Comparison of ENCODE assay signal across 12 cellular contexts in the genomic region with DNA sequence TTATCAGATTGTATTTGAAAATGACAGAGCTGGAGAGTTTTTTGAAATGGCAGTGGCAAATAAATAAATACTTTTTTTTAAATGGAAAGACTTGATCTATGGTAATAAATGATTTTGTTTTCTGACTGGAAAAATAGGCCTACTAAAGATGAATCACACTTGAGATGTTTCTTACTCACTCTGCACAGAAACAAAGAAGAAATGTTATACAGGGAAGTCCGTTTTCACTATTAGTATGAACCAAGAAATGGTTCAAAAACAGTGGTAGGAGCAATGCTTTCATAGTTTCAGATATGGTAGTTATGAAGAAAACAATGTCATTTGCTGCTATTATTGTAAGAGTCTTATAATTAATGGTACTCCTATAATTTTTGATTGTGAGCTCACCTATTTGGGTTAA. TPM values are rescaled to one million over a fixed set of nuclear protein-coding genes. Genes with fewer than 3 reads are reported as not detected.
DNase-seq lines count a peak whose midpoint lies in the region; ATAC-seq and TF ChIP-seq lines count a peak whose summit lies in the region.
"Had no signal": no experiment of that assay in that cellular context is flagged by ENCODE, and none has a peak within 500 bp of the region (broad histone marks: within the 10 kb centered on the region; RNA-seq: fewer than 3 reads in every experiment).

No MANE protein-coding gene starts in this region.

- H3K9me3 ChIP-seq in IMR-90 (ENCODE audit: control insufficient read depth, insufficient read depth, low read length) (no peaks in the 10 kb centered on the region), hepatocyte (ENCODE audit: low read depth) (no peaks in the 10 kb centered on the region), transverse colon (no peaks in the 10 kb centered on the region)
- H3K9me3 ChIP-seq: mucosa of descending colon, suprapubic skin had no signal

- H2AFZ ChIP-seq in IMR-90 (replicated peaks; ENCODE audit: low read length, poor library complexity) (no peak overlapping the region), hepatocyte (no peak overlapping the region)

- H3K9ac ChIP-seq in IMR-90 (ENCODE audit: low read depth, low read length), result no peak overlapping the region

- H3K4me2 ChIP-seq in IMR-90 (ENCODE audit: low read depth, low read length) (no peak overlapping the region), hepatocyte (no peak overlapping the region)

- H3K14ac ChIP-seq in IMR-90 (replicated peaks; ENCODE audit: low read depth, low read length), result no peak overlapping the region

- no peak overlapping the region for H2AK5ac ChIP-seq in IMR-90 (ENCODE audit: low read depth, low read length)

- no peak overlapping the region for H3K56ac ChIP-seq in IMR-90 (ENCODE audit: extremely low read depth, insufficient read depth, low read length)

- H3K4me1 ChIP-seq in IMR-90 (ENCODE audit: control insufficient read depth, insufficient read depth, low read length) (no peaks in the 10 kb centered on the region), hepatocyte (ENCODE audit: insufficient read depth) (no peaks in the 10 kb centered on the region), transverse colon (no peaks in the 10 kb centered on the region)
- H3K4me1 ChIP-seq: suprapubic skin had no signal

- no peak for TF ChIP-seq EP300 in transverse colon (IDR thresholded peaks at IDR 0.05; ENCODE audit: low read depth)

- no peak overlapping the region for H3K18ac ChIP-seq in IMR-90 (ENCODE audit: low read depth, low read length)

- no peak overlapping the region for H2BK5ac ChIP-seq in IMR-90 (ENCODE audit: low read depth, low read length, poor library complexity, severe bottlenecking)

- no peaks in the 10 kb centered on the region for H3K79me2 ChIP-seq in hepatocyte

- ATAC-seq in GM18511 (IDR thresholded peaks at IDR 0.05; ENCODE audit: unreplicated experiment) (peak; percentile 68), GM21390 (IDR thresholded peaks at IDR 0.05; ENCODE audit: unreplicated experiment) (peak; percentile 64), IMR-90 (ENCODE audit: low read depth) (no peak; the same call in 1 of the 2 replicates), GM21423 (IDR thresholded peaks at IDR 0.05; ENCODE audit: unreplicated experiment) (no peak)
- ATAC-seq: mucosa of descending colon had no signal

- no peak overlapping the region for H2BK15ac ChIP-seq in IMR-90 (ENCODE audit: low read depth, low read length)

- dilution Hi-C loops in IMR-90 (cut with HindIII; ENCODE audit: low sequenced_read_pairs, unreplicated experiment), result no loop called here

- H4K91ac ChIP-seq in IMR-90 (ENCODE audit: insufficient read depth, low read depth, low read length), result no peak overlapping the region

- H4K20me1 ChIP-seq in IMR-90 (ENCODE audit: insufficient read depth, low read length) (no peaks in the 10 kb centered on the region), hepatocyte (ENCODE audit: insufficient read depth, poor library complexity, severe bottlenecking) (no peaks in the 10 kb centered on the region)

- no peaks in the 10 kb centered on the region for H3K9me2 ChIP-seq in hepatocyte (replicated peaks; ENCODE audit: insufficient read depth)

- intact Hi-C loops in IMR-90 (cut with micrococcal nuclease) (no loop called here), transverse colon (cut with DNase I; ENCODE audit: low total_unique reads) (no loop called here)

- POLR2A ChIA-PET in IMR-90 (lab: Charles Lee; ENCODE audit: unreplicated experiment), result interaction anchor here (0.5 kb wide), 1 partner anchor 122 kb away, joined by 3 read pairs; no protein-coding TSS in a partner anchor

- no peak overlapping the region for H2AK9ac ChIP-seq in IMR-90 (replicated peaks; ENCODE audit: low read depth, low read length, poor library complexity)

- H3K9me1 ChIP-seq in IMR-90 (ENCODE audit: insufficient read depth, low read length), result 0 out of 2 replicates have a peak, but pooled peaks cover 5% of the 10 kb centered on the region

- H4K8ac ChIP-seq in IMR-90 (ENCODE audit: low read depth in 2 of 2, low read length in 2 of 2), result no peak overlapping the region

- H3K4me3 ChIP-seq in IMR-90 (ENCODE audit: insufficient read depth, low read depth, low read length) (no peak overlapping the region), epithelial cell of esophagus (ENCODE audit: low read length) (no peak overlapping the region), brain microvascular endothelial cell (ENCODE audit: low read depth, low read length) (no peak overlapping the region), hepatocyte (no peak overlapping the region), transverse colon (no peak overlapping the region)
- H3K4me3 ChIP-seq: mucosa of descending colon, suprapubic skin had no signal

- no peaks in the 10 kb centered on the region for H3K27me3 ChIP-seq in IMR-90 (ENCODE audit: control insufficient read depth, insufficient read depth, low read length)
- H3K27me3 ChIP-seq in brain microvascular endothelial cell (replicated peaks), result no peaks in the 10 kb centered on the region
- H3K27me3 ChIP-seq in hepatocyte, result no peaks in the 10 kb centered on the region
- H3K27me3 ChIP-seq in transverse colon, result no peaks in the 10 kb centered on the region
- H3K27me3 ChIP-seq: suprapubic skin had no signal

- in situ Hi-C loops in IMR-90 (cut with MboI; ENCODE audit: low sequenced_read_pairs), result no loop called here
- in situ Hi-C loops in brain microvascular endothelial cell (cut with HindIII; ENCODE audit: low pct_ligation_motif_present, low sequenced_read_pairs), result no loop called here
- in situ Hi-C loops in transverse colon (cut with MboI; ENCODE audit: low pct_ligation_motif_present in 1 of 4, low pct_unique_long_range_greater_than_20kb in 1 of 4, low sequenced_read_pairs in 3 of 4), result no loop called here

- no peak overlapping the region for H3K4ac ChIP-seq in IMR-90 (ENCODE audit: low read depth, low read length)

- BruUV-seq in IMR-90 (replicated peaks; lab: Mats Ljungman, UMichigan), result no TSS peak

- DNase-seq in IMR-90 (peak; percentile 35), epithelial cell of esophagus (ENCODE audit: low read depth) (peak; percentile 32), brain microvascular endothelial cell (no peak), hepatocyte (ENCODE audit: low spot score) (no peak), transverse colon (no peak)
- DNase-seq: mucosa of descending colon, NCI-H187 treated with DMSO at 0.1 percent for 48 hours had no signal

- no peak overlapping the region for H2BK120ac ChIP-seq in IMR-90 (ENCODE audit: low read depth, low read length)

- no CpG with 5 or more reads among the region's 1 CpG for WGBS in IMR-90 (ENCODE audit: extremely low coverage in 2 of 2, insufficient read length in 1 of 2), 2 experiments
- WGBS in hepatocyte (ENCODE audit: low lambda C conversion rate, missing lambda C conversion rate), result 96% methylated on average over 1 of the region's 1 CpG
- WGBS in transverse colon (ENCODE audit: low coverage in 1 of 2), 2 donors, result 87 to 92% methylated on average over 1 of the region's 1 CpG

- no peak overlapping the region for H2BK20ac ChIP-seq in IMR-90 (ENCODE audit: low read depth, low read length)

- TF ChIP-seq POLR2A in IMR-90 (IDR thresholded peaks at IDR 0.05; ENCODE audit: low read depth, low read length) (no peak), transverse colon (IDR thresholded peaks at IDR 0.05) (no peak)

- no peak overlapping the region for H3K27ac ChIP-seq in IMR-90 (ENCODE audit: insufficient read depth, low read length)
- no peak overlapping the region for H3K27ac ChIP-seq in brain microvascular endothelial cell
- no peak overlapping the region for H3K27ac ChIP-seq in hepatocyte
- H3K27ac ChIP-seq in transverse colon, result no peak overlapping the region
- H3K27ac ChIP-seq: suprapubic skin had no signal

- no peaks in the 10 kb centered on the region for H3K79me1 ChIP-seq in IMR-90 (ENCODE audit: low read depth in 1 of 2, low read length in 2 of 2)

- H3K23ac ChIP-seq in IMR-90 (ENCODE audit: low read depth, low read length), result no peak overlapping the region

- TF ChIP-seq CTCF in IMR-90 (conservative IDR thresholded peaks at IDR 0.05; ENCODE audit: low read depth, low read length), result no peak
- no peak for TF ChIP-seq CTCF in epithelial cell of esophagus (IDR thresholded peaks at IDR 0.05; ENCODE audit: insufficient read depth, low read depth, low read length, missing control alignments)
- no peak for TF ChIP-seq CTCF in brain microvascular endothelial cell (IDR thresholded peaks at IDR 0.05; ENCODE audit: low read depth, low read length, missing control alignments)
- TF ChIP-seq CTCF in hepatocyte (IDR thresholded peaks at IDR 0.05; ENCODE audit: poor library complexity), result no peak
- no peak for TF ChIP-seq CTCF in transverse colon (IDR thresholded peaks at IDR 0.05)

- H3K36me3 ChIP-seq in IMR-90 (ENCODE audit: control insufficient read depth, insufficient read depth, low read length) (no peaks in the 10 kb centered on the region), brain microvascular endothelial cell (replicated peaks) (no peaks in the 10 kb centered on the region), hepatocyte (replicated peaks; ENCODE audit: insufficient read depth, low read depth) (no peaks in the 10 kb centered on the region), transverse colon (no peaks in the 10 kb centered on the region)
- H3K36me3 ChIP-seq: suprapubic skin had no signal

- TF ChIP-seq RAD21 in IMR-90 (IDR thresholded peaks at IDR 0.05; ENCODE audit: low read length), result no peak

- H4K5ac ChIP-seq in IMR-90 (ENCODE audit: low read depth, low read length), result no peak overlapping the region

- CTCF ChIA-PET in IMR-90 (lab: Yijun Ruan, JAX), result no interaction called here

TF ChIP-seq in IMR-90, 13 proteins besides CTCF, POLR2A, EP300 and RAD21:
- no peak for TF ChIP-seq FOS (IDR thresholded peaks at IDR 0.05; ENCODE audit: low read depth, low read length)
- no peak for TF ChIP-seq MXI1 (IDR thresholded peaks at IDR 0.05; ENCODE audit: borderline replicate concordance, low read depth, low read length)
- no peak for TF ChIP-seq NFE2L2 (IDR thresholded peaks at IDR 0.05; ENCODE audit: low read depth, low read length)
- no peak for TF ChIP-seq RFX5 (IDR thresholded peaks at IDR 0.05; ENCODE audit: low read depth, low read length)

RNA-seq across cellular contexts. Expression of a gene that starts 30.9 kb away (rescaled TPM):
- total RNA-seq in IMR-90 (2012; rRNA removed) (not detected in 2 replicates), hepatocyte (not detected in 2 replicates), transverse colon (1 to 10 TPM in 2 of 4 donors, under 1 TPM in 1, not detected in 1; 0.68 to 2.4 (median 1.5) TPM)
- polyA plus RNA-seq in IMR-90 (2012; rRNA removed) (not detected in 2 replicates), hepatocyte (not detected in 2 replicates)
- not detected in 2 replicates for polyA plus RNA-seq in IMR-90 (2012; cell fraction: cytosol; rRNA removed)
- not detected in 2 replicates for polyA plus RNA-seq in IMR-90 (2012; cell fraction: nucleus; rRNA removed; ENCODE audit: low replicate concordance)
- total RNA-seq: renal cortical epithelial cell had no signal

Comparison
In these comparisons a context has a peak if more than half of its experiments do, and no peak if none do; other contexts are left out.
1. ATAC-seq: peak in GM18511 (single experiment) and GM21390 (single experiment); none in IMR-90 (single experiment) and GM21423 (single experiment).
2. DNase-seq: peak in IMR-90 (single experiment) and epithelial cell of esophagus (single experiment); none in brain microvascular endothelial cell (single experiment), hepatocyte (single experiment) and transverse colon (single experiment).